Comparison of ENCODE assay signal across 16 cellular contexts in genomic region chr5:68087866-68088265, GRCh38.
DNase-seq lines count a peak whose midpoint lies in the region; ATAC-seq and TF ChIP-seq lines count a peak whose summit lies in the region.
"Had no signal": no experiment of that assay in that cellular context is flagged by ENCODE, and none has a peak within 500 bp of the region (broad histone marks: within the 10 kb centered on the region; RNA-seq: fewer than 3 reads in every experiment).

No MANE protein-coding gene starts in this region.

- H3K9me3 ChIP-seq in breast epithelium (no peaks in the 10 kb centered on the region), right cardiac atrium (ENCODE audit: control insufficient read depth, low read length) (no peaks in the 10 kb centered on the region), stomach (no peaks in the 10 kb centered on the region)
- H3K9me3 ChIP-seq: suprapubic skin had no signal

- H3K4me1 ChIP-seq in breast epithelium, result no peaks in the 10 kb centered on the region
- peaks cover 2% of the 10 kb centered on the region for H3K4me1 ChIP-seq in right cardiac atrium (ENCODE audit: control insufficient read depth, insufficient read depth, low read length)
- H3K4me1 ChIP-seq in stomach, result peaks cover 0 to 22% (median 7%) of the 10 kb centered on the region in 4 donors

- peaks cover 6% of the 10 kb centered on the region for H3K9me3 Mint-ChIP-seq in osteocyte (ENCODE audit: unreplicated experiment)
- H3K9me3 Mint-ChIP-seq: natural killer cell had no signal

- peaks cover 5% of the 10 kb centered on the region for H3K4me1 Mint-ChIP-seq in osteocyte (ENCODE audit: unreplicated experiment)
- H3K4me1 Mint-ChIP-seq: GM23338, natural killer cell had no signal

- H3K4me3 Mint-ChIP-seq in osteocyte (ENCODE audit: unreplicated experiment), result no peak overlapping the region
- H3K4me3 Mint-ChIP-seq: activated CD8-positive, alpha-beta T cell treated with anti-CD3 and anti-CD28 coated beads, Interleukin-2, amount 10 ng/mL, durations not matched to agents 7 days and 5 days; GM23338; natural killer cell had no signal

- H3K36me3 Mint-ChIP-seq in osteocyte (ENCODE audit: unreplicated experiment), result no peaks in the 10 kb centered on the region
- H3K36me3 Mint-ChIP-seq: natural killer cell had no signal

- TF ChIP-seq CTCF in LNCaP clone FGC (IDR thresholded peaks at IDR 0.05; ENCODE audit: control insufficient read depth, extremely low read depth, insufficient read depth) (no peak), breast epithelium (IDR thresholded peaks at IDR 0.05) (no peak), stomach (IDR thresholded peaks at IDR 0.05) (no peak), osteocyte (IDR thresholded peaks at IDR 0.05) (no peak)

- no peak for TF ChIP-seq POLR2A in breast epithelium (IDR thresholded peaks at IDR 0.05)
- TF ChIP-seq POLR2A in stomach (IDR thresholded peaks at IDR 0.05), result no peak

- peak overlapping the region; percentile 1 to 16 for H3K27ac ChIP-seq in breast epithelium
- no peak overlapping the region for H3K27ac ChIP-seq in right cardiac atrium (ENCODE audit: low read length)
- H3K27ac ChIP-seq in stomach, result no peak overlapping the region
- H3K27ac ChIP-seq: suprapubic skin had no signal

- H3K27me3 Mint-ChIP-seq in osteocyte (ENCODE audit: unreplicated experiment), result peaks cover 4% of the 10 kb centered on the region

- intact Hi-C loops in breast epithelium (cut with DNase I; ENCODE audit: low total_unique reads) (no loop called here), right cardiac atrium (cut with DNase I) (loop anchor here in 1 of 4 donors (10.0 kb wide), 1 partner anchor 127 kb away; the partner anchor contains the start of gene PIK3R1), stomach (cut with DNase I; ENCODE audit: low total_unique reads) (no loop called here), left colon (cut with DNase I, micrococcal nuclease) (no loop called here)

- ATAC-seq in right cardiac atrium, result peak; percentile 32 to 58
- no peak for ATAC-seq in left colon
- ATAC-seq: activated CD8-positive, alpha-beta T cell treated with anti-CD3 and anti-CD28 coated beads, Interleukin-2, amount 10 ng/mL, durations not matched to agents 7 days and 5 days; GM23338; natural killer cell had no signal

- WGBS in right cardiac atrium, result 41% methylated on average over 3 of the region's 3 CpGs
- 16 to 42% (median 29%) methylated on average over 3 of the region's 3 CpGs for WGBS in stomach, 5 donors

- H3K4me3 ChIP-seq in LNCaP clone FGC (ENCODE audit: low read depth, low read length), result no peak overlapping the region
- H3K4me3 ChIP-seq in breast epithelium, result no peak overlapping the region
- no peak overlapping the region for H3K4me3 ChIP-seq in right cardiac atrium (ENCODE audit: low read length)
- no peak overlapping the region for H3K4me3 ChIP-seq in stomach
- H3K4me3 ChIP-seq: GM23338, suprapubic skin had no signal

- TF ChIP-seq EP300 in stomach (IDR thresholded peaks at IDR 0.05), result no peak

- H3K27me3 ChIP-seq in breast epithelium (no peaks in the 10 kb centered on the region), right cardiac atrium (ENCODE audit: control insufficient read depth, insufficient read depth) (no peaks in the 10 kb centered on the region), stomach (no peaks in the 10 kb centered on the region)
- H3K27me3 ChIP-seq: suprapubic skin had no signal

- peak; percentile 79 for DNase-seq in LNCaP clone FGC (ENCODE audit: low read depth)
- DNase-seq in breast epithelium (ENCODE audit: low spot score in 2 of 2), result no peak
- no peak for DNase-seq in right cardiac atrium
- peak; percentile 48 for DNase-seq in stomach
- DNase-seq in osteocyte (ENCODE audit: extremely low spot score, unreplicated experiment), result no peak
- no peak for DNase-seq in amygdala (lab: John Stamatoyannopoulos, UW)
- no peak for DNase-seq in left colon
- DNase-seq: activated CD8-positive, alpha-beta T cell treated with anti-CD3 and anti-CD28 coated beads, Interleukin-2, amount 10 ng/mL, durations not matched to agents 7 days and 5 days; C1 segment of cervical spinal cord; MM.1S; natural killer cell; NCI-H2081 treated with DMSO at 0.1 percent for 48 hours; NCI-H748 treated with DMSO at 0.1 percent for 48 hours; stimulated activated CD4-positive, alpha-beta T cell treated with anti-CD3 and anti-CD28 coated beads, Interleukin-1b, Interleukin-23, amount 100 ng/mL, for 48 hours had no signal

- H3K27ac Mint-ChIP-seq in osteocyte (ENCODE audit: unreplicated experiment), result no peak overlapping the region
- H3K27ac Mint-ChIP-seq: activated CD8-positive, alpha-beta T cell treated with anti-CD3 and anti-CD28 coated beads, Interleukin-2, amount 10 ng/mL, durations not matched to agents 7 days and 5 days; GM23338; natural killer cell had no signal

- no peaks in the 10 kb centered on the region for H3K36me3 ChIP-seq in breast epithelium
- H3K36me3 ChIP-seq in stomach, result no peaks in the 10 kb centered on the region
- H3K36me3 ChIP-seq: suprapubic skin had no signal

Comparison
In these comparisons a context has a peak if more than half of its experiments do, and no peak if none do; other contexts are left out.
1. DNase-seq: peak in LNCaP clone FGC (single experiment) and stomach (single experiment); none in breast epithelium (0 of 2), right cardiac atrium (0 of 3), osteocyte (single experiment), amygdala (0 of 56) and left colon (0 of 2).
2. H3K27ac ChIP-seq: peak in breast epithelium (2 of 2); none in right cardiac atrium (single experiment) and stomach (0 of 5).